1 cellular context compared by ENCODE assay signal in genomic region chr2:88016086-88016947, GRCh38.
A peak's percentile ranks its signal among the peaks of the same experiment; 100 is the strongest.
TF ChIP-seq lines count a peak whose summit lies in the region.

Gene RNU2-63P (minus strand): TSS chr2:88016547.

TF ChIP-seq in K562, 482 proteins besides CTCF, POLR2A, EP300 and RAD21 (continued from another document):
- TF ChIP-seq ETV6 (IDR thresholded peaks at IDR 0.05; ENCODE audit: borderline replicate concordance in 1 of 2, low read depth in 2 of 2, low read length in 1 of 2) (peak in 1 of 2 experiments; percentile 58; a peak in 1 of 4 replicates), ETV6 (CRISPR knock-in tag; IDR thresholded peaks at IDR 0.05; ENCODE audit: borderline replicate concordance) (no peak), EWSR1 (IDR thresholded peaks at IDR 0.05; ENCODE audit: borderline replicate concordance, low read depth, partially characterized antibody) (peak; percentile 98), NFRKB (IDR thresholded peaks at IDR 0.05; ENCODE audit: low read depth) (no peak; the same call in 1 of the 2 replicates), HIVEP1 (CRISPR knock-in tag; IDR thresholded peaks at IDR 0.05) (no peak), CHD4 (IDR thresholded peaks at IDR 0.05; ENCODE audit: insufficient read depth, insufficient replicate concordance, low read depth, low read length, poor library complexity, severe bottlenecking) (no peak), ZNF644 (tag; IDR thresholded peaks at IDR 0.05; ENCODE audit: low read depth) (no peak), ZBTB2 (IDR thresholded peaks at IDR 0.05) (0 out of 2 replicates have a peak, but pooled peaks have one; percentile 53), ZFX (CRISPR knock-in tag; IDR thresholded peaks at IDR 0.05) (no peak; the same call in 1 of the 2 replicates), CGGBP1 (CRISPR knock-in tag; IDR thresholded peaks at IDR 0.05) (peak; percentile 100), CBFA2T3 (IDR thresholded peaks at IDR 0.05) (peak; percentile 48; the same call in 1 of the 2 replicates), ZNF324 (CRISPR knock-in tag; IDR thresholded peaks at IDR 0.05) (no peak; the same call in 1 of the 2 replicates), CCAR2 (IDR thresholded peaks at IDR 0.05; ENCODE audit: low read depth, low read length) (no peak), MYC (IDR thresholded peaks at IDR 0.05; ENCODE audit: low read depth, low read length) (peak; percentile 42), MYC (CRISPR knock-in tag; IDR thresholded peaks at IDR 0.05; ENCODE audit: borderline replicate concordance, low read depth) (no peak), GTF2E2 (tag; IDR thresholded peaks at IDR 0.05) (peak; percentile 100), ATF3 (IDR thresholded peaks at IDR 0.05) (no peak), ATF3 (CRISPR knock-in tag; conservative IDR thresholded peaks at IDR 0.05) (peak; percentile 95), BACH1 (tag; IDR thresholded peaks at IDR 0.05) (no peak), CREBBP (IDR thresholded peaks at IDR 0.05; ENCODE audit: low read depth, low read length) (no peak), SMAD2 (IDR thresholded peaks at IDR 0.05; ENCODE audit: low read depth, low read length) (no peak), RCOR1 (IDR thresholded peaks at IDR 0.05; ENCODE audit: borderline replicate concordance in 1 of 2, low read depth in 2 of 2, low read length in 2 of 2) (peak; percentile 68 to 71; a peak in 3 of 4 replicates)
